Comparison of ENCODE assay signal across 13 cellular contexts in the genomic region with DNA sequence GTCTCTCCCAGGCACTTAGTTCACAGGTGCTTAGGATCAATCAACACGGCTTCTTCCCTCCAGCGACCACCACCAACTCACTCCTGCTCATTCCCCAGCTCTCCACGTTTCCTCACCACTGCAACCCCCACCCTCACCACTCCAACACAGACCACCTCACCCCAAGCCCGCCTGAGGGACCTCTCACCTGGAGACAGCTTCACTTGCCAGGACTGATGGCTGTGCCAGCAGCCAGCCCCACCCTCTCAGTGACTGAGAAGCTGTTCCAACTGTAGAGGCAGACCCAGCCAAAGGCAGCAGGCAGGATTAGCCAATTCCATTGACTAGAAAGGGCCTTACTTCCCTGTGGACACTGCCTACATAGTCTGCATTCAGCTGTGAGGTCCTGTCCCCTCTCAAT. TPM values are rescaled to one million over a fixed set of nuclear protein-coding genes. Genes with fewer than 3 reads are reported as not detected.
DNase-seq lines count a peak whose midpoint lies in the region; ATAC-seq and TF ChIP-seq lines count a peak whose summit lies in the region.
"Had no signal": no experiment of that assay in that cellular context is flagged by ENCODE, and none has a peak within 500 bp of the region (broad histone marks: within the 10 kb centered on the region; RNA-seq: fewer than 3 reads in every experiment).

No MANE protein-coding gene starts in this region.

- DNase-seq in A673 (ENCODE audit: low spot score) (no peak), naive B cell (no peak), hepatocyte (ENCODE audit: low spot score) (no peak), DMS79 (lab: John Stamatoyannopoulos, UW) (no peak), DMS79 treated with DMSO at 0.1 percent for 48 hours (lab: John Stamatoyannopoulos, UW) (no peak)
- no peak for DNase-seq in activated naive CD8-positive, alpha-beta T cell treated with anti-CD3 and anti-CD28 coated beads, Interleukin-2, amount 50 U/mL, for 24 hours
- no peak for DNase-seq in stimulated activated CD4-positive, alpha-beta T cell treated with anti-CD3 and anti-CD28 coated beads, Interleukin-4, amount 100 ng/mL, for 24 hours
- DNase-seq: activated T-cell treated with anti-CD3 and anti-CD28 coated beads, Interleukin-2, amount 50 U/mL, for 1 hour; DMS153; dorsolateral prefrontal cortex; T-helper 9 cell had no signal

- no peak overlapping the region for H2AFZ ChIP-seq in hepatocyte

- CTCF ChIA-PET in A673 (lab: Charles Lee): no interaction called here

- intact Hi-C loops in A673 (cut with micrococcal nuclease; ENCODE audit: unreplicated experiment): no loop called here

- H3K27ac ChIP-seq in A673 (ENCODE audit: low read depth, low read length, poor library complexity, severe bottlenecking): peak overlapping the region; percentile 23
- H3K27ac ChIP-seq in hepatocyte: no peak overlapping the region

- H3K9me3 ChIP-seq in A673 (ENCODE audit: low read depth, low read length, poor library complexity, severe bottlenecking) (no peaks in the 10 kb centered on the region), hepatocyte (ENCODE audit: low read depth) (no peaks in the 10 kb centered on the region)

- no peaks in the 10 kb centered on the region for H3K9me2 ChIP-seq in hepatocyte (replicated peaks; ENCODE audit: insufficient read depth)

- H3K4me2 ChIP-seq in hepatocyte: no peak overlapping the region

- H3K4me3 Mint-ChIP-seq in activated naive CD8-positive, alpha-beta T cell treated with anti-CD3 and anti-CD28 coated beads, Interleukin-2, amount 50 U/mL, for 24 hours: no peak overlapping the region
- H3K4me3 Mint-ChIP-seq in naive B cell: no peak overlapping the region
- H3K4me3 Mint-ChIP-seq: nephron had no signal

- no peak for ATAC-seq in activated naive CD8-positive, alpha-beta T cell treated with anti-CD3 and anti-CD28 coated beads, Interleukin-2, amount 50 U/mL, for 24 hours
- no peak for ATAC-seq in naive B cell (ENCODE audit: low read depth in 2 of 2)

- TF ChIP-seq CTCF in A673 (conservative IDR thresholded peaks at IDR 0.05; ENCODE audit: low read depth, low read length) (no peak), hepatocyte (IDR thresholded peaks at IDR 0.05; ENCODE audit: poor library complexity) (no peak)

- H3K36me3 Mint-ChIP-seq in activated naive CD8-positive, alpha-beta T cell treated with anti-CD3 and anti-CD28 coated beads, Interleukin-2, amount 50 U/mL, for 24 hours (ENCODE audit: low read depth): peaks cover 61% of the 10 kb centered on the region
- peaks cover 13 to 22% of the 10 kb centered on the region in 2 donors for H3K36me3 Mint-ChIP-seq in naive B cell

- no TSS peak for BruUV-seq in A673 (replicated peaks; lab: Mats Ljungman, UMichigan)

- H3K36me3 ChIP-seq in A673 (ENCODE audit: insufficient read depth, low read length, poor library complexity, severe bottlenecking): peaks cover 19% of the 10 kb centered on the region
- no peaks in the 10 kb centered on the region for H3K36me3 ChIP-seq in hepatocyte (replicated peaks; ENCODE audit: insufficient read depth, low read depth)

- H3K4me3 ChIP-seq in A673 (ENCODE audit: low read depth, low read length, poor library complexity, severe bottlenecking): no peak overlapping the region
- H3K4me3 ChIP-seq in hepatocyte: no peak overlapping the region
- H3K4me3 ChIP-seq: dorsolateral prefrontal cortex had no signal

- peak; percentile 17 for TF ChIP-seq POLR2A in GM18526 (IDR thresholded peaks at IDR 0.05; ENCODE audit: extremely low read depth, insufficient read length)

- no peaks in the 10 kb centered on the region for H3K27me3 Mint-ChIP-seq in activated naive CD8-positive, alpha-beta T cell treated with anti-CD3 and anti-CD28 coated beads, Interleukin-2, amount 50 U/mL, for 24 hours
- no peaks in the 10 kb centered on the region for H3K27me3 Mint-ChIP-seq in naive B cell

- peaks cover 11% of the 10 kb centered on the region for H3K79me2 ChIP-seq in hepatocyte

- no peaks in the 10 kb centered on the region for H3K9me3 Mint-ChIP-seq in activated naive CD8-positive, alpha-beta T cell treated with anti-CD3 and anti-CD28 coated beads, Interleukin-2, amount 50 U/mL, for 24 hours
- no peaks in the 10 kb centered on the region for H3K9me3 Mint-ChIP-seq in naive B cell
- H3K9me3 Mint-ChIP-seq: nephron had no signal

- H3K4me1 ChIP-seq in A673 (ENCODE audit: insufficient read depth, low read length, poor library complexity, severe bottlenecking) (peaks cover 15% of the 10 kb centered on the region), hepatocyte (ENCODE audit: insufficient read depth) (peaks cover 39% of the 10 kb centered on the region)

- 96% methylated on average over 4 of the region's 4 CpGs for WGBS in hepatocyte (ENCODE audit: low lambda C conversion rate, missing lambda C conversion rate)

- peak overlapping the region; percentile 63 for H3K27ac Mint-ChIP-seq in activated naive CD8-positive, alpha-beta T cell treated with anti-CD3 and anti-CD28 coated beads, Interleukin-2, amount 50 U/mL, for 24 hours
- H3K27ac Mint-ChIP-seq in naive B cell: peak overlapping the region; percentile 83 to 100 (median 90)

- H4K20me1 ChIP-seq in hepatocyte (ENCODE audit: insufficient read depth, poor library complexity, severe bottlenecking): no peaks in the 10 kb centered on the region

- H3K27me3 ChIP-seq in A673 (replicated peaks; ENCODE audit: insufficient read depth, low read depth, low read length, poor library complexity) (no peaks in the 10 kb centered on the region), hepatocyte (no peaks in the 10 kb centered on the region)
- H3K27me3 ChIP-seq: dorsolateral prefrontal cortex had no signal

- POLR2A ChIA-PET in A673 (lab: Charles Lee; ENCODE audit: low non-redundant PET): no interaction called here

- H3K4me1 Mint-ChIP-seq in activated naive CD8-positive, alpha-beta T cell treated with anti-CD3 and anti-CD28 coated beads, Interleukin-2, amount 50 U/mL, for 24 hours: peaks cover 63% of the 10 kb centered on the region
- H3K4me1 Mint-ChIP-seq in naive B cell: peaks cover 62 to 82% (median 74%) of the 10 kb centered on the region in 3 donors

RNA-seq across cellular contexts. Expression of gene TAGLN2, which starts 7.8 kb away (rescaled TPM):
- 155 and 198 TPM in 2 replicates for total RNA-seq in A673 (2021)
- 1,000 to 10,000 TPM; 1,235 to 1,676 (median 1,380) TPM for polyA plus RNA-seq in naive B cell (ENCODE audit: low read depth in 6 of 6)
- 122 and 124 TPM in 2 replicates for total RNA-seq in hepatocyte
- polyA plus RNA-seq in hepatocyte: 284 and 292 TPM in 2 replicates

RNA-seq across cellular contexts. Expression of gene CFAP45, which starts 17.6 kb away (rescaled TPM):
- total RNA-seq in A673 (2021) (1.5 and 3.6 TPM in 2 replicates), hepatocyte (0.43 TPM in 1 of 2 replicates, not detected in the other)
- polyA plus RNA-seq in naive B cell (ENCODE audit: low read depth in 6 of 6) (under 1 TPM in 5 of 6 donors, not detected in 1; 0.29 to 0.93 (median 0.41) TPM), hepatocyte (not detected in 2 replicates)

RNA-seq across cellular contexts. Expression of gene IGSF9, which starts 27.9 kb away (rescaled TPM):
- total RNA-seq in A673 (2021) (6.5 and 7.1 TPM in 2 replicates), hepatocyte (5.3 and 8.2 TPM in 2 replicates)
- polyA plus RNA-seq in naive B cell (ENCODE audit: low read depth in 6 of 6) (under 1 TPM in 4 of 6 donors, not detected in 2; 0.16 to 0.97 (median 0.41) TPM), hepatocyte (22.5 and 25.4 TPM in 2 replicates)

RNA-seq across cellular contexts. Expression of gene SLAMF9, which starts 36.5 kb away (rescaled TPM):
- not detected in 2 replicates for total RNA-seq in A673 (2021)
- polyA plus RNA-seq in naive B cell (ENCODE audit: low read depth in 6 of 6): not detected
- total RNA-seq in hepatocyte: not detected in 2 replicates
- polyA plus RNA-seq in hepatocyte: not detected in 2 replicates

RNA-seq across cellular contexts. Expression of gene VSIG8, which starts 55.1 kb away (rescaled TPM):
- not detected in 2 replicates for total RNA-seq in A673 (2021)
- polyA plus RNA-seq in naive B cell (ENCODE audit: low read depth in 6 of 6): not detected
- 0.33 TPM in 1 of 2 replicates, not detected in the other for total RNA-seq in hepatocyte
- 0.13 and 0.38 TPM in 2 replicates for polyA plus RNA-seq in hepatocyte
